In genomic region chr11:69273571-69273970, GRCh38 we compare ENCODE assay signal across 24 cellular contexts. TPM values are rescaled to one million over a fixed set of nuclear protein-coding genes. Genes with fewer than 3 reads are reported as not detected.
"Had no signal": no experiment of that assay in that cellular context is flagged by ENCODE, and none has a peak within 500 bp of the region (broad histone marks: within the 10 kb centered on the region; RNA-seq: fewer than 3 reads in every experiment).

No MANE protein-coding gene starts in this region.

- FAIRE-seq: islet of Langerhans had no signal

- DNase-seq: activated CD4-positive, alpha-beta T cell treated with anti-CD3 and anti-CD28 coated beads for 4 hours; activated CD4-positive, alpha-beta T cell treated with anti-CD3 and anti-CD28 coated beads, Interleukin-2, amount 50 U/mL, for 48 hours; activated CD4-positive, CD25-positive, alpha-beta regulatory T cell; activated CD8-positive, alpha-beta memory T cell treated with anti-CD3 and anti-CD28 coated beads, Interleukin-2, amount 50 U/mL, for 48 hours; activated naive CD4-positive, alpha-beta T cell treated with anti-CD3 and anti-CD28 coated beads for 36 hours; activated T-cell treated with anti-CD3 and anti-CD28 coated beads, Interleukin-2, amount 50 U/mL, for 4 hours; amygdala; effector CD8-positive, alpha-beta T cell; head of caudate nucleus; left cardiac atrium; naive thymus-derived CD4-positive, alpha-beta T cell; retina; sigmoid colon; stimulated activated CD4-positive, alpha-beta T cell treated with anti-CD3 and anti-CD28 coated beads, Interleukin-2, amount 100 ng/mL, for 48 hours; stimulated activated CD8-positive, alpha-beta memory T cell treated with anti-CD3 and anti-CD28 coated beads, Interleukin-4, amount 100 ng/mL, for 48 hours; stimulated activated naive B cell treated with anti-CD40 and anti-IgM and Interleukin-4, amounts not matched to agents 10 μg/mL and 1 μg/mL and 100 μg/mL, for 72 hours; T-helper 1 cell had no signal

- H3K9me3 ChIP-seq: esophagus muscularis mucosa, gastroesophageal sphincter, sigmoid colon, thoracic aorta had no signal

- H3K4me1 ChIP-seq: gastroesophageal sphincter, sigmoid colon had no signal

- H3K27me3 ChIP-seq: cardiac muscle cell, sigmoid colon had no signal

- H3K27ac ChIP-seq: cardiac muscle cell, esophagus muscularis mucosa, gastroesophageal sphincter, sigmoid colon, thoracic aorta had no signal

- H3K4me3 ChIP-seq: cardiac muscle cell, esophagus muscularis mucosa, gastroesophageal sphincter, lung, sigmoid colon, thoracic aorta had no signal

- ATAC-seq: activated T-cell treated with anti-CD3 and anti-CD28 coated beads, Interleukin-2, amount 50 U/mL, for 4 hours; gastroesophageal sphincter; naive thymus-derived CD4-positive, alpha-beta T cell; stimulated activated naive B cell treated with anti-CD40 and anti-IgM and Interleukin-4, amounts not matched to agents 10 μg/mL and 1 μg/mL and 100 μg/mL, for 72 hours had no signal

- H3K36me3 ChIP-seq: cardiac muscle cell, esophagus muscularis mucosa, gastroesophageal sphincter, sigmoid colon, thoracic aorta had no signal

RNA-seq across cellular contexts. Expression of gene MYEOV, which starts 20.4 kb away (rescaled TPM):
- total RNA-seq: esophagus muscularis mucosa, gastroesophageal sphincter, sigmoid colon, urinary bladder had no signal
- polyA plus RNA-seq: cardiac muscle cell; naive thymus-derived CD4-positive, alpha-beta T cell had no signal
